Comparison of ENCODE assay signal across 9 cellular contexts in genomic region chr22:38213319-38214247, GRCh38. TPM values are rescaled to one million over a fixed set of nuclear protein-coding genes. Genes with fewer than 3 reads are reported as not detected.
DNase-seq lines count a peak whose midpoint lies in the region; ATAC-seq and TF ChIP-seq lines count a peak whose summit lies in the region.
"Had no signal": no experiment of that assay in that cellular context is flagged by ENCODE, and none has a peak within 500 bp of the region (broad histone marks: within the 10 kb centered on the region; RNA-seq: fewer than 3 reads in every experiment).

No MANE protein-coding gene starts in this region.

- H3K4me1 Mint-ChIP-seq in WTC11 (peaks cover 15% of the 10 kb centered on the region), mesothelial cell of epicardium (peaks cover 20% of the 10 kb centered on the region)

- ATAC-seq in WTC11 = no peak; the same call in 1 of the 2 replicates
- no peak for ATAC-seq in GM18517 (IDR thresholded peaks at IDR 0.05; ENCODE audit: unreplicated experiment)
- ATAC-seq in GM19351 (IDR thresholded peaks at IDR 0.05; ENCODE audit: unreplicated experiment) = no peak
- ATAC-seq: Panc1 had no signal

- H3K36me3 Mint-ChIP-seq in WTC11 (peaks cover 3% of the 10 kb centered on the region), mesothelial cell of epicardium (peaks cover 4% of the 10 kb centered on the region)

- peak overlapping the region; percentile 58 for H3K27ac ChIP-seq in 22Rv1

- DNase-seq in H7 (no peak), WTC11 (ENCODE audit: low spot score) (no peak), mesothelial cell of epicardium (ENCODE audit: low spot score in 2 of 2, unreplicated experiment in 2 of 2) (no peak), NCI-H1694 (lab: John Stamatoyannopoulos, UW) (no peak), HCEC 1CT (no peak)

- H3K36me3 ChIP-seq in H7 (replicated peaks; ENCODE audit: control insufficient read depth, insufficient read depth, low read length) = no peaks in the 10 kb centered on the region; the same call in 1 of the 2 replicates

- peaks cover 29% of the 10 kb centered on the region for H3K27me3 Mint-ChIP-seq in WTC11 (ENCODE audit: low read depth)
- peaks cover 13% of the 10 kb centered on the region for H3K27me3 Mint-ChIP-seq in mesothelial cell of epicardium (ENCODE audit: low read depth)

- H3K4me3 ChIP-seq in H7 (ENCODE audit: insufficient read depth, low read depth, low read length) = peak overlapping the region; percentile 57; the same call in 1 of the 2 replicates

- H3K27me3 ChIP-seq in H7 (ENCODE audit: control insufficient read depth, insufficient read depth, low read length) = peaks cover 15% of the 10 kb centered on the region

- H3K4me3 Mint-ChIP-seq in WTC11 = peak overlapping the region; percentile 68
- H3K4me3 Mint-ChIP-seq in mesothelial cell of epicardium = peak overlapping the region; percentile 48

- CTCF ChIA-PET in WTC11 (lab: Charles Lee) = interaction anchor here (0.9 to 4.0 kb wide), 8 partner anchors 8 to 161 kb away, joined by 3 to 24 read pairs (median 7); partner anchors contain the start of gene MAFF

- POLR2A ChIA-PET in WTC11 (lab: Charles Lee) = interaction anchor here (0.9 to 1.5 kb wide), 3 partner anchors 10 to 116 kb away, joined by 5 to 6 read pairs (median 5); partner anchors contain the start of gene MAFF

- no peak for TF ChIP-seq CTCF in 22Rv1 (IDR thresholded peaks at IDR 0.05)
- TF ChIP-seq CTCF in WTC11 (IDR thresholded peaks at IDR 0.05) = no peak
- no peak for TF ChIP-seq CTCF in mesothelial cell of epicardium (IDR thresholded peaks at IDR 0.05; ENCODE audit: unreplicated experiment)

- H3K27ac Mint-ChIP-seq in WTC11 (no peak overlapping the region), mesothelial cell of epicardium (peak overlapping the region; percentile 31)

- H3K9me3 Mint-ChIP-seq in WTC11 (no peaks in the 10 kb centered on the region), mesothelial cell of epicardium (no peaks in the 10 kb centered on the region)

TF ChIP-seq in WTC11, 78 proteins besides CTCF, POLR2A, EP300 and RAD21:
- TF ChIP-seq ATF6 (CRISPR knock-in tag; IDR thresholded peaks at IDR 0.05) = no peak
- 0 out of 2 replicates have a peak, but pooled peaks have one; percentile 0 for TF ChIP-seq ZNF219 (CRISPR knock-in tag; IDR thresholded peaks at IDR 0.05; ENCODE audit: borderline replicate concordance)

RNA-seq across cellular contexts. Expression of gene MAFF, which starts 11.8 kb away (rescaled TPM):
- 2.6 and 5.3 TPM in 2 replicates for total RNA-seq in H7 (2014; rRNA removed; shearing (Covaris generic))
- total RNA-seq in WTC11 (2021) (4.6 to 6.1 TPM (median 5.7 TPM) in 3 replicates), mesothelial cell of epicardium (33.4 to 35.3 TPM (median 34.1 TPM) in 3 replicates)

RNA-seq across cellular contexts. Expression of gene PLA2G6, which starts 32.0 kb away (rescaled TPM):
- 23.4 and 49.6 TPM in 2 replicates for total RNA-seq in H7 (2014; rRNA removed; shearing (Covaris generic))
- total RNA-seq in WTC11 (2021) (29.9 to 44.1 TPM (median 37.6 TPM) in 3 replicates), mesothelial cell of epicardium (88.2 to 91.9 TPM (median 88.6 TPM) in 3 replicates)

RNA-seq across cellular contexts. Expression of gene TMEM184B, which starts 59.2 kb away (rescaled TPM):
- 44.5 and 46.9 TPM in 2 replicates for total RNA-seq in H7 (2014; rRNA removed; shearing (Covaris generic))
- 85.9 to 89.7 TPM (median 88.1 TPM) in 3 replicates for total RNA-seq in WTC11 (2021)
- total RNA-seq in mesothelial cell of epicardium = 61.4 to 64.0 TPM (median 62.8 TPM) in 3 replicates
